ENCODE assay signal across 2 cellular contexts in the genomic region with DNA sequence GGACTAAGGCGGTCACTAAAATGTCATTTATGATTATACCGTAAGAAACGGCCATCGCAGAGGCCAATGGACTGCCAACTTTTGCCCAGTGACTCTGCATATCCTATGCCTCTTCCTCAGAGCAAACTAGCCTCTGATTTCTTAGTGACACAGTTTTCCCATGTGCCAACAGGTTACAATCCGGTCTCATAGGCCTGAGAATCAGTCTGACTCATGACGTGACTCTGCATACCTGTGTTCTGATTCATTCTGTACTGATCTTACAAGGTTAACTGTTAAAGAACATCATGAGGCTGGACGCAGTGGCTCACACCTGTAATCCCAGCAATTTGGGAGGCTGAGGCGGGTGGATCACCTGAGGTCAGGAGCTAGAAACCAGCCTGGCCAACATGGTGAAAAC.
TF ChIP-seq lines count a peak whose summit lies in the region.

No MANE protein-coding gene starts in this region.

TF ChIP-seq in HCT116, 20 proteins besides CTCF, POLR2A, EP300 and RAD21 (continued from another document):
- TF ChIP-seq, protein P1, sequence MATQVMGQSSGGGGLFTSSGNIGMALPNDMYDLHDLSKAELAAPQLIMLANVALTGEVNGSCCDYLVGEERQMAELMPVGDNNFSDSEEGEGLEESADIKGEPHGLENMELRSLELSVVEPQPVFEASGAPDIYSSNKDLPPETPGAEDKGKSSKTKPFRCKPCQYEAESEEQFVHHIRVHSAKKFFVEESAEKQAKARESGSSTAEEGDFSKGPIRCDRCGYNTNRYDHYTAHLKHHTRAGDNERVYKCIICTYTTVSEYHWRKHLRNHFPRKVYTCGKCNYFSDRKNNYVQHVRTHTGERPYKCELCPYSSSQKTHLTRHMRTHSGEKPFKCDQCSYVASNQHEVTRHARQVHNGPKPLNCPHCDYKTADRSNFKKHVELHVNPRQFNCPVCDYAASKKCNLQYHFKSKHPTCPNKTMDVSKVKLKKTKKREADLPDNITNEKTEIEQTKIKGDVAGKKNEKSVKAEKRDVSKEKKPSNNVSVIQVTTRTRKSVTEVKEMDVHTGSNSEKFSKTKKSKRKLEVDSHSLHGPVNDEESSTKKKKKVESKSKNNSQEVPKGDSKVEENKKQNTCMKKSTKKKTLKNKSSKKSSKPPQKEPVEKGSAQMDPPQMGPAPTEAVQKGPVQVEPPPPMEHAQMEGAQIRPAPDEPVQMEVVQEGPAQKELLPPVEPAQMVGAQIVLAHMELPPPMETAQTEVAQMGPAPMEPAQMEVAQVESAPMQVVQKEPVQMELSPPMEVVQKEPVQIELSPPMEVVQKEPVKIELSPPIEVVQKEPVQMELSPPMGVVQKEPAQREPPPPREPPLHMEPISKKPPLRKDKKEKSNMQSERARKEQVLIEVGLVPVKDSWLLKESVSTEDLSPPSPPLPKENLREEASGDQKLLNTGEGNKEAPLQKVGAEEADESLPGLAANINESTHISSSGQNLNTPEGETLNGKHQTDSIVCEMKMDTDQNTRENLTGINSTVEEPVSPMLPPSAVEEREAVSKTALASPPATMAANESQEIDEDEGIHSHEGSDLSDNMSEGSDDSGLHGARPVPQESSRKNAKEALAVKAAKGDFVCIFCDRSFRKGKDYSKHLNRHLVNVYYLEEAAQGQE (IDR thresholded peaks at IDR 0.05; ENCODE audit: low read depth): no peak
- TF ChIP-seq, protein P2, sequence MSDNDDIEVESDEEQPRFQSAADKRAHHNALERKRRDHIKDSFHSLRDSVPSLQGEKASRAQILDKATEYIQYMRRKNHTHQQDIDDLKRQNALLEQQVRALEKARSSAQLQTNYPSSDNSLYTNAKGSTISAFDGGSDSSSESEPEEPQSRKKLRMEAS (IDR thresholded peaks at IDR 0.05): peak; percentile 94
- TF ChIP-seq FOSL1 (IDR thresholded peaks at IDR 0.05; ENCODE audit: low read depth) (peak; percentile 97), SRF (IDR thresholded peaks at IDR 0.05; ENCODE audit: low read depth) (peak; percentile 79), EZH2 (IDR thresholded peaks at IDR 0.05) (no peak), CEBPB (IDR thresholded peaks at IDR 0.05; ENCODE audit: low read depth) (peak; percentile 74)
- TF ChIP-seq, protein P3, sequence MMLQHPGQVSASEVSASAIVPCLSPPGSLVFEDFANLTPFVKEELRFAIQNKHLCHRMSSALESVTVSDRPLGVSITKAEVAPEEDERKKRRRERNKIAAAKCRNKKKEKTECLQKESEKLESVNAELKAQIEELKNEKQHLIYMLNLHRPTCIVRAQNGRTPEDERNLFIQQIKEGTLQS (IDR thresholded peaks at IDR 0.05): 0 out of 2 replicates have a peak, but pooled peaks have one; percentile 52

TF ChIP-seq in SK-N-SH treated with all-trans-retinoic acid at 6 μM for 48 hours, 23 proteins besides CTCF, POLR2A, EP300 and RAD21 (continued from another document):
- TF ChIP-seq, protein P4, sequence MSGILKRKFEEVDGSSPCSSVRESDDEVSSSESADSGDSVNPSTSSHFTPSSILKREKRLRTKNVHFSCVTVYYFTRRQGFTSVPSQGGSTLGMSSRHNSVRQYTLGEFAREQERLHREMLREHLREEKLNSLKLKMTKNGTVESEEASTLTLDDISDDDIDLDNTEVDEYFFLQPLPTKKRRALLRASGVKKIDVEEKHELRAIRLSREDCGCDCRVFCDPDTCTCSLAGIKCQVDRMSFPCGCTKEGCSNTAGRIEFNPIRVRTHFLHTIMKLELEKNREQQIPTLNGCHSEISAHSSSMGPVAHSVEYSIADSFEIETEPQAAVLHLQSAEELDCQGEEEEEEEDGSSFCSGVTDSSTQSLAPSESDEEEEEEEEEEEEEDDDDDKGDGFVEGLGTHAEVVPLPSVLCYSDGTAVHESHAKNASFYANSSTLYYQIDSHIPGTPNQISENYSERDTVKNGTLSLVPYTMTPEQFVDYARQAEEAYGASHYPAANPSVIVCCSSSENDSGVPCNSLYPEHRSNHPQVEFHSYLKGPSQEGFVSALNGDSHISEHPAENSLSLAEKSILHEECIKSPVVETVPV (CRISPR knock-in tag; IDR thresholded peaks at IDR 0.05): no peak
- TF ChIP-seq, protein P5, sequence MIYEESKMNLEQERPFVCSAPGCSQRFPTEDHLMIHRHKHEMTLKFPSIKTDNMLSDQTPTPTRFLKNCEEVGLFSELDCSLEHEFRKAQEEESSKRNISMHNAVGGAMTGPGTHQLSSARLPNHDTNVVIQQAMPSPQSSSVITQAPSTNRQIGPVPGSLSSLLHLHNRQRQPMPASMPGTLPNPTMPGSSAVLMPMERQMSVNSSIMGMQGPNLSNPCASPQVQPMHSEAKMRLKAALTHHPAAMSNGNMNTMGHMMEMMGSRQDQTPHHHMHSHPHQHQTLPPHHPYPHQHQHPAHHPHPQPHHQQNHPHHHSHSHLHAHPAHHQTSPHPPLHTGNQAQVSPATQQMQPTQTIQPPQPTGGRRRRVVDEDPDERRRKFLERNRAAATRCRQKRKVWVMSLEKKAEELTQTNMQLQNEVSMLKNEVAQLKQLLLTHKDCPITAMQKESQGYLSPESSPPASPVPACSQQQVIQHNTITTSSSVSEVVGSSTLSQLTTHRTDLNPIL (CRISPR knock-in tag; IDR thresholded peaks at IDR 0.05; ENCODE audit: low read depth): no peak
- TF ChIP-seq, protein P6, sequence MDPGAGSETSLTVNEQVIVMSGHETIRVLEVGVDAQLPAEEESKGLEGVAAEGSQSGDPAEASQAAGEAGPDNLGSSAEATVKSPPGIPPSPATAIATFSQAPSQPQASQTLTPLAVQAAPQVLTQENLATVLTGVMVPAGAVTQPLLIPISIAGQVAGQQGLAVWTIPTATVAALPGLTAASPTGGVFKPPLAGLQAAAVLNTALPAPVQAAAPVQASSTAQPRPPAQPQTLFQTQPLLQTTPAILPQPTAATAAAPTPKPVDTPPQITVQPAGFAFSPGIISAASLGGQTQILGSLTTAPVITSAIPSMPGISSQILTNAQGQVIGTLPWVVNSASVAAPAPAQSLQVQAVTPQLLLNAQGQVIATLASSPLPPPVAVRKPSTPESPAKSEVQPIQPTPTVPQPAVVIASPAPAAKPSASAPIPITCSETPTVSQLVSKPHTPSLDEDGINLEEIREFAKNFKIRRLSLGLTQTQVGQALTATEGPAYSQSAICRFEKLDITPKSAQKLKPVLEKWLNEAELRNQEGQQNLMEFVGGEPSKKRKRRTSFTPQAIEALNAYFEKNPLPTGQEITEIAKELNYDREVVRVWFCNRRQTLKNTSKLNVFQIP (CRISPR knock-in tag; IDR thresholded peaks at IDR 0.05; ENCODE audit: borderline replicate concordance, low read depth): no peak
- TF ChIP-seq ISL1 (CRISPR knock-in tag; IDR thresholded peaks at IDR 0.05) (no peak), ZNF565 (CRISPR knock-in tag; conservative IDR thresholded peaks at IDR 0.05; ENCODE audit: low read depth) (no peak), TOX (CRISPR knock-in tag; IDR thresholded peaks at IDR 0.05; ENCODE audit: borderline replicate concordance) (no peak)
